ENCODE assay signal across 18 cellular contexts in the genomic region with DNA sequence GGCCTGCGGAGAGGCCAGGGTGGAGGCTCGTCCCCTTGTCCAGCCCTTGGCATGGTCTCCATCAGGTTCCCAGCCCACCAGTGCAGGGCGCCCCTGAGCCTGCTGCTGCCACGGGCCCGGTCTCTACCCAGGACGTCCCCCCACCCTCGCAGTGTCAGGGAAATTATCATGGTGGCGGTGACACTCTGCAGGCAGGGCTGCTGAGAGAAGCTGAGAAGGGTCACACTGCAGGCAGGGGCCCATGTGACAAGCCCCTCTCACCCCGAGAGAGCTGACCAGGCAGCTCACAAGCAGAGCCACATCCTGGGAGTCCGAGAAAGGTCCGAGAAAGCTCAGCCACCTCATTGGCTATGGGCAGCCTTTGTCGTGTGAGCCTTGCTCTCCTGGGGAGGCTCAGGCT. TPM values are rescaled to one million over a fixed set of nuclear protein-coding genes. Genes with fewer than 3 reads are reported as not detected.
"Had no signal": no experiment of that assay in that cellular context is flagged by ENCODE, and none has a peak within 500 bp of the region (broad histone marks: within the 10 kb centered on the region; RNA-seq: fewer than 3 reads in every experiment).

No MANE protein-coding gene starts in this region.

RNA-seq across cellular contexts. Expression of a gene that starts 4.9 kb away (rescaled TPM):
- total RNA-seq: activated naive CD4-positive, alpha-beta T cell treated with anti-CD3 and anti-CD28 coated beads for 36 hours; activated naive CD4-positive, alpha-beta T cell treated with anti-CD3 and anti-CD28 coated beads, Interleukin-2, amount 50 U/mL, for 72 hours; activated naive CD8-positive, alpha-beta T cell treated with anti-CD3 and anti-CD28 coated beads for 36 hours; activated naive CD8-positive, alpha-beta T cell treated with anti-CD3 and anti-CD28 coated beads, Interleukin-2, amount 10 ng/mL, durations not matched to agents 7 days and 5 days; activated T-cell treated with anti-CD3 and anti-CD28 coated beads, Interleukin-2, amount 50 U/mL, for 4 hours; activated T-cell treated with anti-CD3 and anti-CD28 coated beads, Interleukin-2, amount 50 U/mL, for 72 hours; activated T-helper 1 cell treated with anti-CD3 and anti-CD28 coated beads, Interleukin-12 subunit alpha, Interleukin-12 subunit beta, Interleukin-2, Interleukin-4 antibody, amounts not matched to agents 30 ng/mL and 10 ng/mL and 1 ng/mL, durations not matched to agents 14 hours and 24 hours and 36 hours; activated T-helper 17 cell treated with anti-CD3 and anti-CD28 coated beads, Interleukin-2, amount 50 U/mL, for 72 hours; activated T-helper 2 cell treated with anti-CD3 and anti-CD28 coated beads, Interferon-gamma antibody, Interleukin-2, Interleukin-4, amounts not matched to agents 10 μg/mL and 5 μg/mL and 100 μg/mL, durations not matched to agents 14 hours and 24 hours and 36 hours; aorta; ascending aorta; astrocyte; breast epithelium; bronchial epithelial cell; cardiac muscle cell; cerebellum; chondrocyte had no signal
- polyA plus RNA-seq: adrenal gland, aorta, cardiac muscle cell had no signal
